ENCODE assay signal across 8 cellular contexts in the genomic region with DNA sequence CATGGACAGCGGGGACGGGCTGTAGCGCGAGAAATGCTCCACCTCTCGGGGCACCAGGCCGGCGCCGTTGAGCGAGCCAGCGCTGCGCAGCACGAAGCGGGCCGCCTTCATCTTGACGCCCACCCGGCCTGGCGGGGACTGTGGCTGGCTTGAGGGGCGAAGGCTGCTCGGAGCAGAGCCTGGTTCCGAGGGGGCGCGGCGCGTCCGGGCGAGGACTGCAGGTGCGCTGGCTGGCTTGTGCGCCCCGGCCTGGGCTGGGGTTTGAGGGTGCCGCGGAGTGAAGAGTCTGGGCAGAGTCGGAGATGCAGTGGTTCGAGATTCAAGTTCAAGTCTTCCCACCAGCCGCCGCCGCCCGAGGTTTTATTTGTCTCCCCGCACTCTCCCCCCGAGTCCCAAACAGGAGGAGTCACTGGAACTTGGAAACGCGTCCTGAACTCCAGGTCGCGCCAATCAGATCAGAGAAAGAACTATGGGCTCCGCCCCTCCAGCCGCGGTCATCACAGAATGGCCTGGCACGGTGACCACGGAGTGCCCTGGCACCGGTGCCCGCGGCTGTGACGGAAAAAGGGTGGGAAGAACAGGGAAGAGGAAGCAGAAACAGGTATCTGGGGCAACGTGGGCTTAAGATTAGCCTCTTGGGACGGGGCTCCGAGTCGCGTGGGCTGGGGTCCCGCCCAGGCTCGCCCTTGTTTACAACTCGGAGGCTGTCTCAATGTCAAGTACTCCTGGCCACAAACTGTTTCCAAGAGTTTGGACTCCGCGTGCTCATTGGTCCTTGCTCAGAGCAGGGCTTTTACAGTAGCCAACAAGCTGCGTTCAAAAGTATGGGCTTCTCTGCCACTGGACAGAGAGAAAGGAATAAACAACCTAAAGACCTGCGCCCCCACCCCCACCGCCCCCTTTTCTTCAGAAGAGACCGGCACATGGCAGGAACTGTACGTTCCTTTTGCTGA. TPM values are rescaled to one million over a fixed set of nuclear protein-coding genes. Genes with fewer than 3 reads are reported as not detected.
DNase-seq lines count a peak whose midpoint lies in the region; ATAC-seq and TF ChIP-seq lines count a peak whose summit lies in the region.

A gene (minus strand): TSS at position 334 of the 953 bp plus-strand sequence. CDS start 223 bp downstream, at position 111.

- H3K4me1 ChIP-seq in adipocyte (ENCODE audit: control insufficient read depth, insufficient read depth, low read length), result peaks cover 44% of the 10 kb centered on the region

- intact Hi-C loops in head of caudate nucleus (cut with DNase I), result loop anchor here (5.0 kb wide), 1 partner anchor 49 kb away; no protein-coding TSS in a partner anchor

- POLR2A ChIA-PET in BJ (lab: Charles Lee), result no interaction called here

- peak; percentile 10 for DNase-seq in BJ (ENCODE audit: low read depth)
- DNase-seq in HPDE6-E6E7 (ENCODE audit: extremely low spot score), result peak; percentile 21
- peak; percentile 92 for DNase-seq in adipocyte (ENCODE audit: low read depth)
- DNase-seq in head of caudate nucleus, result peak; percentile 83 to 98 (median 94)
- DNase-seq in GM19240 (ENCODE audit: insufficient read length, low spot score), result no peak
- DNase-seq in NCI-H187 (lab: John Stamatoyannopoulos, UW), result no peak

- H3K36me3 ChIP-seq in BJ (ENCODE audit: control insufficient read depth, insufficient read depth, low read length) (no peaks in the 10 kb centered on the region), adipocyte (ENCODE audit: control insufficient read depth, insufficient read depth, low read length, severe bottlenecking) (peaks cover 34% of the 10 kb centered on the region), neural cell (ENCODE audit: insufficient read depth, low read length) (no peaks in the 10 kb centered on the region)

- H3K27ac ChIP-seq in neural cell (ENCODE audit: low read length), result no peak within 1 kb of the TSS

- H3K79me2 ChIP-seq in neural cell (replicated peaks; ENCODE audit: insufficient read depth, low read length), result no peaks in the 10 kb centered on the region

- CTCF ChIA-PET in BJ (lab: Yijun Ruan, JAX), result no interaction called here

- no peak for ATAC-seq in GM19328 (IDR thresholded peaks at IDR 0.05; ENCODE audit: unreplicated experiment)

- peak within 1 kb of the TSS; percentile 47 for H3K4me3 ChIP-seq in BJ (ENCODE audit: low read depth, low read length)
- H3K4me3 ChIP-seq in adipocyte (ENCODE audit: low read length), result peak within 1 kb of the TSS; percentile 97
- H3K4me3 ChIP-seq in neural cell (ENCODE audit: low read length), result peak within 1 kb of the TSS; percentile 58

- H3K27me3 ChIP-seq in BJ (ENCODE audit: control insufficient read depth, insufficient read depth, low read length), result peaks cover 2% of the 10 kb centered on the region; the same call in 1 of the 2 replicates
- no peaks in the 10 kb centered on the region for H3K27me3 ChIP-seq in adipocyte (replicated peaks; ENCODE audit: control insufficient read depth, insufficient read depth, low read length)
- peaks cover 33% of the 10 kb centered on the region for H3K27me3 ChIP-seq in neural cell (ENCODE audit: insufficient read depth, low read depth, low read length)

- no peaks in the 10 kb centered on the region for H3K9me2 ChIP-seq in neural cell (ENCODE audit: insufficient read depth, low read length)

- no peak for TF ChIP-seq CTCF in BJ (IDR thresholded peaks at IDR 0.05; ENCODE audit: insufficient read depth, low read depth, low read length)
- TF ChIP-seq CTCF in neural cell (IDR thresholded peaks at IDR 0.05; ENCODE audit: poor library complexity, severe bottlenecking), result no peak

- TF ChIP-seq RAD21 in neural cell (conservative IDR thresholded peaks at IDR 0.05), result no peak

- H4K20me1 ChIP-seq in neural cell (ENCODE audit: insufficient read depth), result no peaks in the 10 kb centered on the region

- TF ChIP-seq EP300 in neural cell (conservative IDR thresholded peaks at IDR 0.05; ENCODE audit: poor library complexity, severe bottlenecking), result no peak

- no peaks in the 10 kb centered on the region for H3F3A ChIP-seq in neural cell (ENCODE audit: insufficient read depth, low read length, poor library complexity, severe bottlenecking)

- no peak within 1 kb of the TSS for H3K4me2 ChIP-seq in neural cell (ENCODE audit: low read length)

- H3K9me3 ChIP-seq in adipocyte (ENCODE audit: control insufficient read depth, low read length) (no peaks in the 10 kb centered on the region), neural cell (ENCODE audit: low read length) (no peaks in the 10 kb centered on the region)

- H2AFZ ChIP-seq in neural cell (ENCODE audit: low read depth, low read length), result no peak within 1 kb of the TSS

- H3K9ac ChIP-seq in adipocyte (ENCODE audit: low read length) (peak within 1 kb of the TSS; percentile 98), neural cell (ENCODE audit: low read length) (no peak within 1 kb of the TSS)

TF ChIP-seq in neural cell, 6 proteins besides CTCF, POLR2A, EP300 and RAD21:
- TF ChIP-seq MXI1 (conservative IDR thresholded peaks at IDR 0.05; ENCODE audit: poor library complexity, severe bottlenecking) (no peak), SMC3 (conservative IDR thresholded peaks at IDR 0.05; ENCODE audit: poor library complexity) (no peak), EZH2 (IDR thresholded peaks at IDR 0.05; ENCODE audit: borderline replicate concordance, insufficient read depth, low read length, poor library complexity, severe bottlenecking) (no peak), POLR2AphosphoS5 (IDR thresholded peaks at IDR 0.05) (no peak), TAF1 (IDR thresholded peaks at IDR 0.05; ENCODE audit: low read depth) (no peak)
- TF ChIP-seq, protein P1, sequence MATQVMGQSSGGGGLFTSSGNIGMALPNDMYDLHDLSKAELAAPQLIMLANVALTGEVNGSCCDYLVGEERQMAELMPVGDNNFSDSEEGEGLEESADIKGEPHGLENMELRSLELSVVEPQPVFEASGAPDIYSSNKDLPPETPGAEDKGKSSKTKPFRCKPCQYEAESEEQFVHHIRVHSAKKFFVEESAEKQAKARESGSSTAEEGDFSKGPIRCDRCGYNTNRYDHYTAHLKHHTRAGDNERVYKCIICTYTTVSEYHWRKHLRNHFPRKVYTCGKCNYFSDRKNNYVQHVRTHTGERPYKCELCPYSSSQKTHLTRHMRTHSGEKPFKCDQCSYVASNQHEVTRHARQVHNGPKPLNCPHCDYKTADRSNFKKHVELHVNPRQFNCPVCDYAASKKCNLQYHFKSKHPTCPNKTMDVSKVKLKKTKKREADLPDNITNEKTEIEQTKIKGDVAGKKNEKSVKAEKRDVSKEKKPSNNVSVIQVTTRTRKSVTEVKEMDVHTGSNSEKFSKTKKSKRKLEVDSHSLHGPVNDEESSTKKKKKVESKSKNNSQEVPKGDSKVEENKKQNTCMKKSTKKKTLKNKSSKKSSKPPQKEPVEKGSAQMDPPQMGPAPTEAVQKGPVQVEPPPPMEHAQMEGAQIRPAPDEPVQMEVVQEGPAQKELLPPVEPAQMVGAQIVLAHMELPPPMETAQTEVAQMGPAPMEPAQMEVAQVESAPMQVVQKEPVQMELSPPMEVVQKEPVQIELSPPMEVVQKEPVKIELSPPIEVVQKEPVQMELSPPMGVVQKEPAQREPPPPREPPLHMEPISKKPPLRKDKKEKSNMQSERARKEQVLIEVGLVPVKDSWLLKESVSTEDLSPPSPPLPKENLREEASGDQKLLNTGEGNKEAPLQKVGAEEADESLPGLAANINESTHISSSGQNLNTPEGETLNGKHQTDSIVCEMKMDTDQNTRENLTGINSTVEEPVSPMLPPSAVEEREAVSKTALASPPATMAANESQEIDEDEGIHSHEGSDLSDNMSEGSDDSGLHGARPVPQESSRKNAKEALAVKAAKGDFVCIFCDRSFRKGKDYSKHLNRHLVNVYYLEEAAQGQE (IDR thresholded peaks at IDR 0.05; ENCODE audit: borderline replicate concordance), result no peak

RNA-seq across cellular contexts. Expression of the gene that starts here (rescaled TPM):
- polyA plus RNA-seq in BJ (2011; rRNA removed), result 0.05 and 0.18 TPM in 2 replicates
- 0.38 TPM in 1 of 2 replicates, not detected in the other for polyA minus RNA-seq in BJ (2011; rRNA and poly(A)+ RNA removed)
- polyA plus RNA-seq in neural cell, result not detected in 2 replicates
- polyA minus RNA-seq in neural cell, result not detected in 2 replicates

Comparison
In these comparisons a context has a peak if more than half of its experiments do, and no peak if none do; other contexts are left out.
1. Peak in DNase-seq and H3K4me3 ChIP-seq in BJ; RNA of the gene not detected or under 1 TPM.
2. DNase-seq: peak in HPDE6-E6E7 (single experiment), adipocyte (single experiment) and head of caudate nucleus (42 of 42); none in GM19240 (single experiment) and NCI-H187 (0 of 2).
3. H3K4me3 ChIP-seq: peak in every context shown above with its lines; median percentile 97 in adipocyte; 58 in neural cell; 47 in BJ.